In the genomic region with DNA sequence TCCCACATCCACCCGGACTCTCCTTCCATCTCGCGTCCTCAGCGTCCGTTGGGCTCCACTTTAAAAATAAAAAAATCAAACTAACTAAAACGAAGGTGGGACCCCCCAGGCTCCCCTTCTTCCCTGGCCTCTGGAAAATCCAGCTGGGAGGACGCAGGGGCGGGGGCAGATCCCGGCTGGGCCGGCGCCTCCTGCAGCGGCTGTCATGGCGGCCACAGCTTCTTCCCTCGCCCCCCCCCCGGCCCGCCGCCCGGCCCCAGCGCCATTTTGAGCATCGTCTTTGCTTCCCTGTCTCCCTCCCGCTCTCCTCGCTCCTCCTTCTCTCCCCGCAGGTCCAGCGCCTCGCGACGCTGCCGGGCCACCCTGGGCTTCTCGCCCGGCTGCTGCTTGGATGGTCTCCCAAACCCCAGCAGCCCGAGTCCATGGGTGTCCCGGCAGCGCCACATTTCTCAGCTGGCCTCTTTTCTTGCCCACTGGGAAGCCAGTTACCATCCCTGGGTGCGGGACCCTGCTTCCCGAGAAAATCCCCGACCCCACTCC, we compare ENCODE assay signal across 8 cellular contexts. TPM values are rescaled to one million over a fixed set of nuclear protein-coding genes. Genes with fewer than 3 reads are reported as not detected.
DNase-seq lines count a peak whose midpoint lies in the region; ATAC-seq and TF ChIP-seq lines count a peak whose summit lies in the region.

No MANE protein-coding gene starts in this region.

- no peaks in the 10 kb centered on the region for H3K27me3 ChIP-seq in mammary epithelial cell (ENCODE audit: insufficient read depth, low read length)

- no TSS peak for BruUV-seq in mammary epithelial cell (replicated peaks; lab: Mats Ljungman, UMichigan)

- H3K4me2 ChIP-seq in mammary epithelial cell (ENCODE audit: insufficient read depth, low read depth, low read length): peak overlapping the region; percentile 94

- no peaks in the 10 kb centered on the region for H3K36me3 ChIP-seq in mammary epithelial cell (ENCODE audit: insufficient read depth, low read length)

- H3K27ac ChIP-seq in mammary epithelial cell (ENCODE audit: insufficient read depth, low read depth, low read length): peak overlapping the region; percentile 86

- H2AFZ ChIP-seq in mammary epithelial cell (ENCODE audit: low read depth, low read length): peak overlapping the region; percentile 88

- in situ Hi-C loops in mammary epithelial cell (cut with MboI; ENCODE audit: low sequenced_read_pairs in 2 of 2): no loop called here

- ATAC-seq in left lobe of liver (peak; percentile 30), HG02588 (IDR thresholded peaks at IDR 0.05; ENCODE audit: unreplicated experiment) (no peak), GM18909 (IDR thresholded peaks at IDR 0.05; ENCODE audit: poor library complexity, unreplicated experiment) (no peak), GM19035 (IDR thresholded peaks at IDR 0.05; ENCODE audit: unreplicated experiment) (no peak)

- dilution Hi-C loops in mammary epithelial cell (cut with HindIII; ENCODE audit: low sequenced_read_pairs): no loop called here

- DNase-seq in T-helper 2 cell: peak in 3 of 5 experiments; percentile 26 to 51 (median 29)
- DNase-seq in mammary epithelial cell: peak; percentile 70
- no peak for DNase-seq in left lobe of liver (ENCODE audit: low spot score)
- peak; percentile 7 for DNase-seq in stimulated activated CD8-positive, alpha-beta memory T cell treated with anti-CD3 and anti-CD28 coated beads, Interleukin-4, amount 100 ng/mL, for 24 hours (ENCODE audit: low read depth)

- H3K4me1 ChIP-seq in mammary epithelial cell (ENCODE audit: insufficient read depth, low read length): peaks cover 29% of the 10 kb centered on the region

- no peaks in the 10 kb centered on the region for H3K9me3 ChIP-seq in mammary epithelial cell (replicated peaks; ENCODE audit: insufficient read depth, low read length)

- H4K20me1 ChIP-seq in mammary epithelial cell (ENCODE audit: insufficient read depth, low read length): no peaks in the 10 kb centered on the region

- 4% methylated on average over 16 of the region's 36 CpGs for WGBS in mammary epithelial cell (ENCODE audit: low coverage, missing lambda C conversion rate)

- TF ChIP-seq CTCF in GM12875 (IDR thresholded peaks at IDR 0.05; ENCODE audit: borderline replicate concordance, insufficient read depth, low read depth, low read length) (no peak), mammary epithelial cell (conservative IDR thresholded peaks at IDR 0.05 in 1 of 2, IDR thresholded peaks at IDR 0.05 in 1 of 2; ENCODE audit: extremely low read depth in 1 of 2, insufficient read depth in 1 of 2, low read depth in 1 of 2, low read length in 2 of 2) (no peak)

- H3K79me2 ChIP-seq in mammary epithelial cell (ENCODE audit: insufficient read depth, low read length): peaks cover 49% of the 10 kb centered on the region

- intact Hi-C loops in mammary epithelial cell (cut with micrococcal nuclease): loop anchor here (2.0 kb wide), 1 partner anchor 49 kb away; no protein-coding TSS in a partner anchor

- CTCF ChIA-PET in mammary epithelial cell (lab: Charles Lee; ENCODE audit: low non-redundant PET): no interaction called here

- peak overlapping the region; percentile 82 for H3K9ac ChIP-seq in mammary epithelial cell (ENCODE audit: insufficient read depth, low read length)

- H3K4me3 ChIP-seq in GM12875 (ENCODE audit: low read depth, low read length): peak overlapping the region; percentile 80
- peak overlapping the region; percentile 64 to 85 (median 78) for H3K4me3 ChIP-seq in mammary epithelial cell (replicated peaks in 1 of 3; ENCODE audit: insufficient read depth in 1 of 3, low read depth in 2 of 3, low read length in 3 of 3)

RNA-seq across cellular contexts. Expression of gene HOXB2, which starts 3.3 kb away (rescaled TPM):
- 10 to 100 TPM in 1 of 2 donors, 1 to 10 TPM in 1; 3.3 to 18.9 TPM for total RNA-seq in mammary epithelial cell
- 6.7 TPM for polyA plus RNA-seq in mammary epithelial cell
- 2.8 TPM for polyA minus RNA-seq in mammary epithelial cell
- 2.3 TPM for total RNA-seq in left lobe of liver

RNA-seq across cellular contexts. Expression of gene HOXB1, which starts 10.8 kb away (rescaled TPM):
- total RNA-seq in mammary epithelial cell (not detected), left lobe of liver (not detected)
- polyA plus RNA-seq in mammary epithelial cell: not detected
- polyA minus RNA-seq in mammary epithelial cell: not detected

RNA-seq across cellular contexts. Expression of gene HOXB4, which starts 36.5 kb away (rescaled TPM):
- total RNA-seq in mammary epithelial cell (under 1 TPM; 0.16 to 0.17 TPM), left lobe of liver (1.1 TPM)
- polyA plus RNA-seq in mammary epithelial cell: 0.01 TPM
- not detected for polyA minus RNA-seq in mammary epithelial cell

RNA-seq across cellular contexts. Expression of gene HOXB3, which starts 48.4 kb away (rescaled TPM):
- total RNA-seq in mammary epithelial cell (1 to 10 TPM; 1.5 to 5.2 TPM), left lobe of liver (1.9 TPM)
- 2.6 TPM for polyA plus RNA-seq in mammary epithelial cell
- 0.67 TPM for polyA minus RNA-seq in mammary epithelial cell

RNA-seq across cellular contexts. Expression of gene HOXB5, which starts 51.9 kb away (rescaled TPM):
- not detected for total RNA-seq in mammary epithelial cell
- not detected for polyA plus RNA-seq in mammary epithelial cell
- polyA minus RNA-seq in mammary epithelial cell: not detected
- total RNA-seq in left lobe of liver: 0.55 TPM
